ENCODE assay signal across 17 cellular contexts in genomic region chr13:46077260-46077659, GRCh38. TPM values are rescaled to one million over a fixed set of nuclear protein-coding genes. Genes with fewer than 3 reads are reported as not detected.
A peak's percentile ranks its signal among the peaks of the same experiment; 100 is the strongest.
DNase-seq lines count a peak whose midpoint lies in the region; ATAC-seq and TF ChIP-seq lines count a peak whose summit lies in the region.
"Had no signal": no experiment of that assay in that cellular context is flagged by ENCODE, and none has a peak within 500 bp of the region (broad histone marks: within the 10 kb centered on the region; RNA-seq: fewer than 3 reads in every experiment).

No MANE protein-coding gene starts in this region.

- TF ChIP-seq CTCF in HEK293 (tag by site-specific recombination; IDR thresholded peaks at IDR 0.05) (no peak), left ventricle myocardium inferior (IDR thresholded peaks at IDR 0.05; ENCODE audit: borderline replicate concordance) (no peak)

- H3K4me3 ChIP-seq in HEK293 (ENCODE audit: low read depth, low read length): no peak overlapping the region
- H3K4me3 ChIP-seq in left ventricle myocardium inferior: no peak overlapping the region
- H3K4me3 ChIP-seq: BLaER1, GM12878 had no signal

- CTCF ChIA-PET in HEK293 (lab: Yijun Ruan, JAX): no interaction called here

- H3K9me3 ChIP-seq in HEK293 (ENCODE audit: control insufficient read depth, insufficient read depth, low read depth, low read length): no peaks in the 10 kb centered on the region
- no peaks in the 10 kb centered on the region for H3K9me3 ChIP-seq in left ventricle myocardium inferior (replicated peaks)

- no peak for ATAC-seq in HG02588 (IDR thresholded peaks at IDR 0.05; ENCODE audit: unreplicated experiment)
- ATAC-seq: GM12878 had no signal

- H3K36me3 ChIP-seq in HEK293 (ENCODE audit: control insufficient read depth in 2 of 2, insufficient read depth in 1 of 2, low read length in 2 of 2) (no peaks in the 10 kb centered on the region), left ventricle myocardium inferior (no peaks in the 10 kb centered on the region)
- H3K36me3 ChIP-seq: BLaER1 had no signal

- intact Hi-C loops in left ventricle myocardium inferior (cut with micrococcal nuclease): no loop called here

- DNase-seq in SIG-M5 treated with dmso at 0.1 percent for 504 hours (lab: John Stamatoyannopoulos, UW; ENCODE audit: unreplicated experiment) (peak; percentile 5), SIG-M5 (lab: John Stamatoyannopoulos, UW) (no peak), MV-4-11 (lab: John Stamatoyannopoulos, UW) (peak; percentile 41), left ventricle myocardium inferior (no peak), DMS153 treated with DMSO at 0.1 percent for 48 hours (lab: John Stamatoyannopoulos, UW; ENCODE audit: unreplicated experiment) (no peak)
- DNase-seq: 8988T; AML-193; CD4-positive, CD25-positive, alpha-beta regulatory T cell; HCEC 1CT; IMR-90; KG1 had no signal

- H3K4me1 ChIP-seq in HEK293 (ENCODE audit: control insufficient read depth, insufficient read depth, low read length): no peaks in the 10 kb centered on the region
- H3K4me1 ChIP-seq in left ventricle myocardium inferior: no peaks in the 10 kb centered on the region

- H3K27ac ChIP-seq in HEK293 (ENCODE audit: extremely low read depth, low read depth, low read length) (no peak overlapping the region), left ventricle myocardium inferior (replicated peaks) (no peak overlapping the region)
- H3K27ac ChIP-seq: BLaER1 had no signal

- POLR2A ChIA-PET in HEK293 (lab: Yijun Ruan, JAX): no interaction called here

- no peaks in the 10 kb centered on the region for H3K27me3 ChIP-seq in left ventricle myocardium inferior (ENCODE audit: low read depth)
- H3K27me3 ChIP-seq: BLaER1 had no signal

TF ChIP-seq in HEK293, 187 proteins besides CTCF, POLR2A, EP300 and RAD21:
- TF ChIP-seq ZNF404 (tag by site-specific recombination; IDR thresholded peaks at IDR 0.05) (no peak), SCRT2 (tag by site-specific recombination; IDR thresholded peaks at IDR 0.05) (0 out of 2 replicates have a peak, but pooled peaks have one; percentile 17), GLI4 (tag by site-specific recombination; IDR thresholded peaks at IDR 0.05) (no peak), ZBTB20 (tag by site-specific recombination; IDR thresholded peaks at IDR 0.05) (no peak)
TF ChIP-seq in HEK293: peak in this region for 1.

RNA-seq across cellular contexts. Expression of gene ZC3H13, which starts 24.7 kb away (rescaled TPM):
- total RNA-seq in left ventricle myocardium inferior: 37.8 TPM

RNA-seq across cellular contexts. Expression of gene CPB2, which starts 27.6 kb away (rescaled TPM):
- total RNA-seq in left ventricle myocardium inferior: not detected
- total RNA-seq: CD4-positive, CD25-positive, alpha-beta regulatory T cell; Daoy; H1; IMR-90 had no signal

Comparison
In these comparisons a context has a peak if more than half of its experiments do, and no peak if none do; other contexts are left out.
1. DNase-seq: peak in SIG-M5 treated with dmso at 0.1 percent for 504 hours (single experiment) and MV-4-11 (single experiment); none in SIG-M5 (single experiment), left ventricle myocardium inferior (single experiment) and DMS153 treated with DMSO at 0.1 percent for 48 hours (single experiment).